ENCODE assay signal across 9 cellular contexts in genomic region chr19:1847348-1847683, GRCh38. TPM values are rescaled to one million over a fixed set of nuclear protein-coding genes. Genes with fewer than 3 reads are reported as not detected.
A peak's percentile ranks its signal among the peaks of the same experiment; 100 is the strongest.
DNase-seq lines count a peak whose midpoint lies in the region; ATAC-seq and TF ChIP-seq lines count a peak whose summit lies in the region.
"Had no signal": no experiment of that assay in that cellular context is flagged by ENCODE, and none has a peak within 500 bp of the region (broad histone marks: within the 10 kb centered on the region; RNA-seq: fewer than 3 reads in every experiment).

No MANE protein-coding gene starts in this region.

- DNase-seq in right atrium auricular region (ENCODE audit: low spot score), result no peak
- DNase-seq in Right ventricle myocardium superior, result no peak
- DNase-seq in mammary epithelial cell, result no peak
- DNase-seq in mucosa of descending colon, result no peak
- no peak for DNase-seq in GM19240 (ENCODE audit: insufficient read length, low spot score)
- DNase-seq in HT-29 (ENCODE audit: low spot score), result no peak
- no peak for DNase-seq in effector CD8-positive, alpha-beta T cell (lab: John Stamatoyannopoulos, UW)
- DNase-seq: NCI-H2227 treated with DMSO at 0.1 percent for 48 hours had no signal

- ATAC-seq in Right ventricle myocardium superior (ENCODE audit: poor library complexity) (no peak), mucosa of descending colon (no peak), HG02938 (IDR thresholded peaks at IDR 0.05; ENCODE audit: unreplicated experiment) (no peak)

- TSS peak; percentile 38 for BruUV-seq in mammary epithelial cell (replicated peaks; lab: Mats Ljungman, UMichigan)

- H3K4me1 ChIP-seq in right atrium auricular region, result peaks cover 0 to 61% of the 10 kb centered on the region in 2 donors
- peaks cover 46% of the 10 kb centered on the region for H3K4me1 ChIP-seq in mammary epithelial cell (ENCODE audit: insufficient read depth, low read length)
- peaks cover 43% of the 10 kb centered on the region for H3K4me1 ChIP-seq in mucosa of descending colon (ENCODE audit: low read depth)

- TF ChIP-seq CTCF in right atrium auricular region (IDR thresholded peaks at IDR 0.05) (no peak), mammary epithelial cell (conservative IDR thresholded peaks at IDR 0.05 in 1 of 2, IDR thresholded peaks at IDR 0.05 in 1 of 2; ENCODE audit: extremely low read depth in 1 of 2, insufficient read depth in 1 of 2, low read depth in 1 of 2, low read length in 2 of 2) (no peak), mucosa of descending colon (IDR thresholded peaks at IDR 0.05) (no peak)

- H4K20me1 ChIP-seq in mammary epithelial cell (ENCODE audit: insufficient read depth, low read length), result no peaks in the 10 kb centered on the region

- CTCF ChIA-PET in mammary epithelial cell (lab: Charles Lee; ENCODE audit: low non-redundant PET), result no interaction called here

- peak overlapping the region; percentile 76 to 100 for H3K4me3 ChIP-seq in right atrium auricular region
- peak overlapping the region; percentile 62 to 100 (median 90) for H3K4me3 ChIP-seq in mammary epithelial cell (replicated peaks in 1 of 3; ENCODE audit: insufficient read depth in 1 of 3, low read depth in 2 of 3, low read length in 3 of 3)
- H3K4me3 ChIP-seq in mucosa of descending colon, result peak overlapping the region; percentile 100

- in situ Hi-C loops in mammary epithelial cell (cut with MboI; ENCODE audit: low sequenced_read_pairs in 2 of 2), result no loop called here

- 0% methylated on average over 12 of the region's 12 CpGs for WGBS in mammary epithelial cell (ENCODE audit: low coverage, missing lambda C conversion rate)

- H3K27ac ChIP-seq in right atrium auricular region (peak overlapping the region in 1 of 2 donors; percentile 98), mammary epithelial cell (ENCODE audit: insufficient read depth, low read depth, low read length) (peak overlapping the region; percentile 92)

- intact Hi-C loops in Right ventricle myocardium superior (cut with DNase I) (no loop called here), mammary epithelial cell (cut with micrococcal nuclease) (no loop called here), mucosa of descending colon (cut with DNase I, micrococcal nuclease) (no loop called here)

- peaks cover 84% of the 10 kb centered on the region for H3K79me2 ChIP-seq in mammary epithelial cell (ENCODE audit: insufficient read depth, low read length)

- no peaks in the 10 kb centered on the region for H3K9me3 ChIP-seq in right atrium auricular region
- no peaks in the 10 kb centered on the region for H3K9me3 ChIP-seq in mammary epithelial cell (replicated peaks; ENCODE audit: insufficient read depth, low read length)
- H3K9me3 ChIP-seq in mucosa of descending colon, result no peaks in the 10 kb centered on the region

- H3K36me3 ChIP-seq in right atrium auricular region (no peaks in the 10 kb centered on the region), mammary epithelial cell (ENCODE audit: insufficient read depth, low read length) (no peaks in the 10 kb centered on the region), mucosa of descending colon (ENCODE audit: low read depth) (no peaks in the 10 kb centered on the region)

- peak overlapping the region; percentile 96 for H3K9ac ChIP-seq in mammary epithelial cell (ENCODE audit: insufficient read depth, low read length)

- H3K4me2 ChIP-seq in mammary epithelial cell (ENCODE audit: insufficient read depth, low read depth, low read length), result peak overlapping the region; percentile 83

- peak overlapping the region; percentile 33 for H2AFZ ChIP-seq in mammary epithelial cell (ENCODE audit: low read depth, low read length)

- no peaks in the 10 kb centered on the region for H3K27me3 ChIP-seq in right atrium auricular region
- no peaks in the 10 kb centered on the region for H3K27me3 ChIP-seq in mammary epithelial cell (ENCODE audit: insufficient read depth, low read length)

- dilution Hi-C loops in mammary epithelial cell (cut with HindIII; ENCODE audit: low sequenced_read_pairs), result loop anchor here (5.0 kb wide), 1 partner anchor 55 kb away; no protein-coding TSS in a partner anchor

RNA-seq across cellular contexts. Expression of gene REXO1, which starts 1.0 kb away (rescaled TPM):
- total RNA-seq in right atrium auricular region (10 to 100 TPM in 1 of 2 donors, 1 to 10 TPM in 1; 9.6 to 12.1 TPM), Right ventricle myocardium superior (13.6 TPM), mammary epithelial cell (10 to 100 TPM; 11.3 to 41.0 TPM), mucosa of descending colon (10 to 100 TPM; 45.4 to 54.3 (median 50.2) TPM)
- polyA plus RNA-seq in mammary epithelial cell, result 22.4 TPM
- polyA minus RNA-seq in mammary epithelial cell, result 29.8 TPM
- 19.1 and 26.1 TPM in 2 replicates for total RNA-seq in HT-29 (2014; rRNA removed; shearing (Covaris generic))

RNA-seq across cellular contexts. Expression of gene KLF16, which starts 16.1 kb away (rescaled TPM):
- total RNA-seq in right atrium auricular region (1 to 10 TPM; 4.4 to 5.6 TPM), Right ventricle myocardium superior (6.2 TPM), mammary epithelial cell (10 to 100 TPM; 13.7 to 56.2 TPM), mucosa of descending colon (10 to 100 TPM; 22.6 to 26.5 (median 25.6) TPM)
- 11.9 TPM for polyA plus RNA-seq in mammary epithelial cell
- polyA minus RNA-seq in mammary epithelial cell, result 11.0 TPM
- total RNA-seq in HT-29 (2014; rRNA removed; shearing (Covaris generic)), result 25.2 and 34.5 TPM in 2 replicates

RNA-seq across cellular contexts. Expression of gene ATP8B3, which starts 35.2 kb away (rescaled TPM):
- total RNA-seq in right atrium auricular region (under 1 TPM; 0.51 to 0.74 TPM), Right ventricle myocardium superior (0.46 TPM), mammary epithelial cell (1 to 10 TPM; 1.0 to 2.7 TPM), mucosa of descending colon (1 to 10 TPM in 1 of 3 donors, under 1 TPM in 2; 0.55 to 1.2 (median 0.80) TPM)
- 5.3 TPM for polyA plus RNA-seq in mammary epithelial cell
- polyA minus RNA-seq in mammary epithelial cell, result 10.5 TPM
- 0.65 and 2.0 TPM in 2 replicates for total RNA-seq in HT-29 (2014; rRNA removed; shearing (Covaris generic))

RNA-seq across cellular contexts. Expression of gene ABHD17A, which starts 38.0 kb away (rescaled TPM):
- total RNA-seq in right atrium auricular region (10 to 100 TPM; 92.6 to 99.5 TPM), Right ventricle myocardium superior (55.7 TPM), mammary epithelial cell (10 to 100 TPM; 46.2 to 61.5 TPM), mucosa of descending colon (10 to 100 TPM; 60.9 to 65.8 (median 65.8) TPM)
- 56.8 TPM for polyA plus RNA-seq in mammary epithelial cell
- 7.2 TPM for polyA minus RNA-seq in mammary epithelial cell
- total RNA-seq in HT-29 (2014; rRNA removed; shearing (Covaris generic)), result 136 and 141 TPM in 2 replicates

RNA-seq across cellular contexts. Expression of gene ADAT3, which starts 57.9 kb away (rescaled TPM):
- total RNA-seq in right atrium auricular region (1 to 10 TPM; 1.7 to 4.0 TPM), Right ventricle myocardium superior (2.1 TPM), mammary epithelial cell (1 to 10 TPM; 3.5 to 7.3 TPM), mucosa of descending colon (10 to 100 TPM; 12.5 to 21.9 (median 19.6) TPM)
- polyA plus RNA-seq in mammary epithelial cell, result 1.7 TPM
- polyA minus RNA-seq in mammary epithelial cell, result not detected
- total RNA-seq in HT-29 (2014; rRNA removed; shearing (Covaris generic)), result 3.2 and 6.9 TPM in 2 replicates
